Comparison of ENCODE assay signal across 8 cellular contexts in genomic region chr10:34254596-34254995, GRCh38.
DNase-seq lines count a peak whose midpoint lies in the region; ATAC-seq and TF ChIP-seq lines count a peak whose summit lies in the region.

No MANE protein-coding gene starts in this region.

- no peaks in the 10 kb centered on the region for H3K27me3 ChIP-seq in PC-3 (ENCODE audit: low read length)
- H3K27me3 ChIP-seq in Karpas-422 (ENCODE audit: low read length) = no peaks in the 10 kb centered on the region
- no peaks in the 10 kb centered on the region for H3K27me3 ChIP-seq in esophagus squamous epithelium

- H3K4me1 ChIP-seq in PC-3 (ENCODE audit: insufficient read depth, low read length) (peaks cover 28% of the 10 kb centered on the region), Karpas-422 (ENCODE audit: low read length) (no peaks in the 10 kb centered on the region), esophagus squamous epithelium (peaks cover 0 to 9% (median 0%) of the 10 kb centered on the region in 3 donors)

- CTCF ChIA-PET in PC-3 (lab: Charles Lee) = no interaction called here

- H4K20me1 ChIP-seq in PC-3 (ENCODE audit: low read length) (no peaks in the 10 kb centered on the region), Karpas-422 (ENCODE audit: insufficient read depth, low read depth, low read length) (no peaks in the 10 kb centered on the region)

- DNase-seq in GM10266 (ENCODE audit: extremely low spot score) (peak; percentile 10), PC-3 (peak; percentile 100), iris pigment epithelial cell (ENCODE audit: low read depth) (peak; percentile 86), NCI-H1436 (lab: John Stamatoyannopoulos, UW) (no peak), Karpas-422 (no peak), GOT3 (lab: John Stamatoyannopoulos, UW) (no peak), esophagus squamous epithelium (lab: John Stamatoyannopoulos, UW) (no peak)

- no peak overlapping the region for H3K4me3 ChIP-seq in PC-3 (ENCODE audit: low read length)
- H3K4me3 ChIP-seq in Karpas-422 (ENCODE audit: low read length) = no peak overlapping the region
- no peak overlapping the region for H3K4me3 ChIP-seq in esophagus squamous epithelium

- BruUV-seq in PC-3 (replicated peaks; lab: Mats Ljungman, UMichigan) = no TSS peak

- H3K79me2 ChIP-seq in PC-3 (ENCODE audit: low read length) (no peaks in the 10 kb centered on the region), Karpas-422 (ENCODE audit: low read length) (no peaks in the 10 kb centered on the region)

- H3K9me3 ChIP-seq in PC-3 (ENCODE audit: low read length) = no peaks in the 10 kb centered on the region
- no peaks in the 10 kb centered on the region for H3K9me3 ChIP-seq in Karpas-422 (ENCODE audit: low read length)
- H3K9me3 ChIP-seq in esophagus squamous epithelium = no peaks in the 10 kb centered on the region

- ATAC-seq in HG02610 (IDR thresholded peaks at IDR 0.05; ENCODE audit: unreplicated experiment) = peak; percentile 84
- peak; percentile 89 for ATAC-seq in PC-3

- H2AFZ ChIP-seq in PC-3 (ENCODE audit: low read length) (no peak overlapping the region), Karpas-422 (ENCODE audit: low read length) (no peak overlapping the region)

- TF ChIP-seq CTCF in GM10266 (IDR thresholded peaks at IDR 0.05; ENCODE audit: control insufficient read depth, insufficient read depth, low read depth, missing control alignments) (no peak), PC-3 (conservative IDR thresholded peaks at IDR 0.05; ENCODE audit: low read depth, low read length) (no peak), esophagus squamous epithelium (IDR thresholded peaks at IDR 0.05) (no peak)

- H3K27ac ChIP-seq in PC-3 (ENCODE audit: low read length) = peak overlapping the region; percentile 3
- H3K27ac ChIP-seq in Karpas-422 (ENCODE audit: low read length) = no peak overlapping the region
- H3K27ac ChIP-seq in esophagus squamous epithelium = no peak overlapping the region

- H3K9ac ChIP-seq in PC-3 (ENCODE audit: low read length) (no peak overlapping the region), Karpas-422 (ENCODE audit: low read length) (no peak overlapping the region)

- POLR2A ChIA-PET in PC-3 (lab: Charles Lee; ENCODE audit: unreplicated experiment) = interaction anchor here (0.6 kb wide), 1 partner anchor 229 kb away, joined by 4 read pairs; no protein-coding TSS in a partner anchor

- intact Hi-C loops in PC-3 (cut with micrococcal nuclease) (loop anchor here (1.0 to 2.0 kb wide), 4 partner anchors 19 to 924 kb away; no protein-coding TSS in a partner anchor), esophagus squamous epithelium (cut with DNase I) (no loop called here)

- TF ChIP-seq POLR2A in esophagus squamous epithelium (IDR thresholded peaks at IDR 0.05) = no peak

- H3K9me2 ChIP-seq in PC-3 (replicated peaks; ENCODE audit: low read length) (no peaks in the 10 kb centered on the region), Karpas-422 (replicated peaks; ENCODE audit: insufficient read depth, low read length) (no peaks in the 10 kb centered on the region)

- peaks cover 7% of the 10 kb centered on the region for H3F3A ChIP-seq in PC-3 (ENCODE audit: low read length, unreplicated experiment)

- H3K4me2 ChIP-seq in PC-3 (ENCODE audit: low read length) (peak overlapping the region; percentile 29), Karpas-422 (ENCODE audit: low read depth, low read length, poor library complexity, severe bottlenecking) (no peak overlapping the region)

- no peaks in the 10 kb centered on the region for H3K36me3 ChIP-seq in PC-3 (ENCODE audit: low read depth, low read length)
- no peaks in the 10 kb centered on the region for H3K36me3 ChIP-seq in Karpas-422 (ENCODE audit: insufficient read depth, low read length)
- peaks cover 0 to 21% (median 0%) of the 10 kb centered on the region in 3 donors for H3K36me3 ChIP-seq in esophagus squamous epithelium

Comparison
In these comparisons a context has a peak if more than half of its experiments do, and no peak if none do; other contexts are left out.
1. DNase-seq: peak in GM10266 (single experiment), PC-3 (single experiment) and iris pigment epithelial cell (single experiment); none in NCI-H1436 (single experiment), Karpas-422 (single experiment), GOT3 (single experiment) and esophagus squamous epithelium (single experiment).